ENCODE assay signal across 27 cellular contexts in genomic region chr22:19707347-19708322, GRCh38. TPM values are rescaled to one million over a fixed set of nuclear protein-coding genes. Genes with fewer than 3 reads are reported as not detected.
DNase-seq lines count a peak whose midpoint lies in the region; ATAC-seq and TF ChIP-seq lines count a peak whose summit lies in the region.
"Had no signal": no experiment of that assay in that cellular context is flagged by ENCODE, and none has a peak within 500 bp of the region (broad histone marks: within the 10 kb centered on the region; RNA-seq: fewer than 3 reads in every experiment).

No MANE protein-coding gene starts in this region.

- no peaks in the 10 kb centered on the region for H3K36me3 ChIP-seq in heart right ventricle
- H3K36me3 ChIP-seq in neutrophil = no peaks in the 10 kb centered on the region
- H3K36me3 ChIP-seq: HAP-1, pancreas, uterus had no signal

- intact Hi-C loops in Right ventricle myocardium superior (cut with DNase I) (no loop called here), heart right ventricle (cut with DNase I) (loop anchor here in 1 of 10 donors (2.0 kb wide), 1 partner anchor 17 kb away; no protein-coding TSS in a partner anchor)

- peaks cover 0 to 37% (median 6%) of the 10 kb centered on the region in 7 donors for H3K27me3 ChIP-seq in heart right ventricle
- no peaks in the 10 kb centered on the region for H3K27me3 ChIP-seq in neutrophil
- H3K27me3 ChIP-seq: pancreas, testis, uterus had no signal

- H3K4me1 ChIP-seq in heart right ventricle (peaks cover 0 to 10% (median 5%) of the 10 kb centered on the region in 9 donors), neutrophil (ENCODE audit: control insufficient read depth in 1 of 2, insufficient read depth in 1 of 2, low read depth in 1 of 2, low read length in 1 of 2) (peaks cover 46 to 52% of the 10 kb centered on the region in 2 experiments)
- H3K4me1 ChIP-seq: A549, pancreas, testis had no signal

- H3K27ac ChIP-seq in heart right ventricle = no peak overlapping the region
- peak overlapping the region; percentile 65 for H3K27ac ChIP-seq in neutrophil
- H3K27ac ChIP-seq: A549, pancreas, testis, uterus had no signal

- no peak for TF ChIP-seq CTCF in heart right ventricle (IDR thresholded peaks at IDR 0.05)
- TF ChIP-seq CTCF in neutrophil (IDR thresholded peaks at IDR 0.05) = no peak

- no peak for ATAC-seq in Right ventricle myocardium superior (ENCODE audit: poor library complexity)
- no peak for ATAC-seq in heart right ventricle
- no peak for ATAC-seq in GM18870 (IDR thresholded peaks at IDR 0.05; ENCODE audit: unreplicated experiment)
- ATAC-seq: A549; activated CD4-positive, alpha-beta T cell treated with anti-CD3 and anti-CD28 coated beads for 36 hours; activated naive CD8-positive, alpha-beta T cell treated with anti-CD3 and anti-CD28 coated beads, Interleukin-2, amount 50 U/mL, for 24 hours; Panc1; pancreas; stimulated activated naive CD8-positive, alpha-beta T cell treated with anti-CD3 and anti-CD28 coated beads, Interleukin-15, Interleukin-2, amounts not matched to agents 100 U/mL and 50 U/mL, for 24 hours had no signal

- DNase-seq in Right ventricle myocardium superior (peak; percentile 31), heart right ventricle (no peak), ecto neural progenitor cell (ENCODE audit: low spot score) (peak; percentile 42), anterior cingulate cortex (lab: John Stamatoyannopoulos, UW) (no peak)
- DNase-seq in activated CD4-positive, alpha-beta T cell treated with anti-CD3 and anti-CD28 coated beads, Interleukin-2, amount 50 U/mL, for 48 hours = no peak
- DNase-seq in activated CD8-positive, alpha-beta memory T cell treated with anti-CD3 and anti-CD28 coated beads for 24 hours = no peak
- DNase-seq: activated CD4-positive, alpha-beta T cell treated with anti-CD3 and anti-CD28 coated beads for 36 hours; activated gamma-delta T cell treated with Interleukin-2 at 50 U/mL for 16 hours; activated naive CD8-positive, alpha-beta T cell treated with anti-CD3 and anti-CD28 coated beads, Interleukin-2, amount 50 U/mL, for 24 hours; CD4-positive, alpha-beta memory T cell; IMR-90; kidney glomerular epithelial cell; NCI-H446 treated with DMSO at 0.1 percent for 48 hours; NCI-H774; SIG-M5; stimulated activated naive CD8-positive, alpha-beta T cell treated with anti-CD3 and anti-CD28 coated beads, Interleukin-15, Interleukin-2, amounts not matched to agents 100 U/mL and 50 U/mL, for 24 hours; T-helper 9 cell; testis; uterus had no signal

- no peaks in the 10 kb centered on the region for H3K9me3 ChIP-seq in heart right ventricle
- H3K9me3 ChIP-seq in neutrophil = no peaks in the 10 kb centered on the region
- H3K9me3 ChIP-seq: A549, HAP-1, pancreas, testis, uterus had no signal

- H3K4me3 ChIP-seq in heart right ventricle (no peak overlapping the region), neutrophil (ENCODE audit: low read depth in 1 of 2, low read length in 1 of 2) (no peak overlapping the region)
- H3K4me3 ChIP-seq: A549, HAP-1, pancreas, smooth muscle cell, testis, uterus had no signal

- 88 to 91% methylated on average over 24 of the region's 24 CpGs for WGBS in heart right ventricle, 2 donors

RNA-seq across cellular contexts. Expression of gene SEPTIN5, which starts 6.7 kb away (rescaled TPM):
- 123 TPM for total RNA-seq in Right ventricle myocardium superior
- 100 to 1,000 TPM in 8 of 10 donors, 10 to 100 TPM in 2; 60.9 to 218 (median 144) TPM for total RNA-seq in heart right ventricle
- polyA plus RNA-seq in heart right ventricle = 100 to 1,000 TPM in 1 of 2 donors, 10 to 100 TPM in 1; 56.5 to 104 TPM
- total RNA-seq: CD4-positive, alpha-beta memory T cell; natural killer cell treated with Interleukin-12 subunit alpha and Interleukin-12 subunit beta and Interleukin-15 and Interleukin-18, amount 100 ng/mL, for 72 hours had no signal
- polyA plus RNA-seq: CD4-positive, alpha-beta memory T cell had no signal

RNA-seq across cellular contexts. Expression of gene GP1BB, which starts 15.7 kb away (rescaled TPM):
- total RNA-seq in Right ventricle myocardium superior = not detected
- 10 to 100 TPM in 1 of 10 donors, 1 to 10 TPM in 3, not detected in 6; 5.3 to 13.4 (median 6.4) TPM for total RNA-seq in heart right ventricle
- 10 to 100 TPM; 12.4 to 56.1 TPM for polyA plus RNA-seq in heart right ventricle
- total RNA-seq: activated CD4-positive, alpha-beta T cell treated with anti-CD3 and anti-CD28 coated beads for 36 hours; CD4-positive, alpha-beta memory T cell; natural killer cell treated with Interleukin-12 subunit alpha and Interleukin-12 subunit beta and Interleukin-15 and Interleukin-18, amount 100 ng/mL, for 72 hours had no signal
- polyA plus RNA-seq: CD4-positive, alpha-beta memory T cell had no signal

RNA-seq across cellular contexts. Expression of gene TBX1, which starts 52.9 kb away (rescaled TPM):
- total RNA-seq in Right ventricle myocardium superior = 3.2 TPM
- 1 to 10 TPM in 5 of 10 donors, under 1 TPM in 5; 0.53 to 1.8 (median 1.0) TPM for total RNA-seq in heart right ventricle
- polyA plus RNA-seq in heart right ventricle = 1 to 10 TPM in 1 of 2 donors, under 1 TPM in 1; 0.61 to 1.0 TPM
- total RNA-seq: activated CD4-positive, alpha-beta T cell treated with anti-CD3 and anti-CD28 coated beads for 36 hours; CD4-positive, alpha-beta memory T cell; IMR-90; smooth muscle cell had no signal
- polyA plus RNA-seq: CD4-positive, alpha-beta memory T cell; smooth muscle cell had no signal

Comparison
In these comparisons a context has a peak if more than half of its experiments do, and no peak if none do; other contexts are left out.
1. DNase-seq: peak in Right ventricle myocardium superior (single experiment) and ecto neural progenitor cell (single experiment); none in heart right ventricle (0 of 2), activated CD4-positive, alpha-beta T cell treated with anti-CD3 and anti-CD28 coated beads, Interleukin-2, amount 50 U/mL, for 48 hours (0 of 2), anterior cingulate cortex (0 of 58) and activated CD8-positive, alpha-beta memory T cell treated with anti-CD3 and anti-CD28 coated beads for 24 hours (single experiment).